Comparison of ENCODE assay signal across 8 cellular contexts in genomic region chr15:52018693-52019393, GRCh38. TPM values are rescaled to one million over a fixed set of nuclear protein-coding genes. Genes with fewer than 3 reads are reported as not detected.
DNase-seq lines count a peak whose midpoint lies in the region; TF ChIP-seq lines count a peak whose summit lies in the region.

MAPK6 (plus strand) TSS chr15:52019219; CDS start chr15:52046461, 27,242 bp downstream.

- H3K36me3 ChIP-seq in H7 (replicated peaks; ENCODE audit: control insufficient read depth, insufficient read depth, low read length) (no peaks in the 10 kb centered on the region), SJSA1 (peaks cover 9% of the 10 kb centered on the region), neutrophil (no peaks in the 10 kb centered on the region)

- peak; percentile 32 for TF ChIP-seq CTCF in neutrophil (IDR thresholded peaks at IDR 0.05)
- TF ChIP-seq CTCF in subcutaneous adipose tissue (IDR thresholded peaks at IDR 0.05; ENCODE audit: low read depth) = no peak

- H3K9me3 ChIP-seq in SJSA1 (replicated peaks) (no peaks in the 10 kb centered on the region), neutrophil (no peaks in the 10 kb centered on the region)

- DNase-seq in G401 (ENCODE audit: low spot score) = peak; percentile 92
- peak; percentile 99 for DNase-seq in H7
- DNase-seq in M059J (ENCODE audit: low read depth) = peak; percentile 86
- peak; percentile 92 to 99 for DNase-seq in SJSA1 (ENCODE audit: low read depth in 1 of 2, low spot score in 2 of 2)
- DNase-seq in activated naive CD4-positive, alpha-beta T cell (lab: John Stamatoyannopoulos, UW) = peak; percentile 83 to 92 (median 86)
- DNase-seq in foreskin melanocyte = peak; percentile 89

- H3K4me3 ChIP-seq in H7 (ENCODE audit: insufficient read depth, low read depth, low read length) = peak within 1 kb of the TSS; percentile 90
- H3K4me3 ChIP-seq in SJSA1 = peak within 1 kb of the TSS; percentile 85
- H3K4me3 ChIP-seq in neutrophil (ENCODE audit: low read depth in 1 of 2, low read length in 1 of 2) = peak within 1 kb of the TSS; percentile 70 to 76

- H3K4me1 ChIP-seq in SJSA1 (replicated peaks) (peaks cover 23% of the 10 kb centered on the region), neutrophil (ENCODE audit: control insufficient read depth in 1 of 2, insufficient read depth in 1 of 2, low read depth in 1 of 2, low read length in 1 of 2) (peaks cover 33 to 38% of the 10 kb centered on the region in 2 experiments)

- in situ Hi-C loops in G401 (cut with HindIII; ENCODE audit: low sequenced_read_pairs) = no loop called here

- H3K27ac ChIP-seq in SJSA1 (peak within 1 kb of the TSS; percentile 93), neutrophil (peak within 1 kb of the TSS; percentile 90)

- H3K27me3 ChIP-seq in H7 (ENCODE audit: control insufficient read depth, insufficient read depth, low read length) (no peaks in the 10 kb centered on the region), SJSA1 (replicated peaks) (no peaks in the 10 kb centered on the region), neutrophil (peaks cover 8% of the 10 kb centered on the region)

RNA-seq across cellular contexts. Expression of gene MAPK6, which starts in this region (rescaled TPM):
- total RNA-seq in G401 (2014; rRNA removed; shearing (Covaris generic)) = 51.4 and 70.7 TPM in 2 replicates
- total RNA-seq in H7 (2014; rRNA removed; shearing (Covaris generic)) = 77.0 and 83.7 TPM in 2 replicates
- 65.2 and 71.6 TPM in 2 replicates for total RNA-seq in M059J (2014; rRNA removed; shearing (Covaris generic))
- 26.0 and 56.9 TPM in 2 replicates for total RNA-seq in SJSA1 (2014; rRNA removed; shearing (Covaris generic))
- total RNA-seq in subcutaneous adipose tissue = 10 to 100 TPM; 14.1 to 34.6 (median 22.3) TPM

Comparison
In these comparisons a context has a peak if more than half of its experiments do, and no peak if none do; other contexts are left out.
1. Peak in every context shown above with its lines: DNase-seq, H3K4me3 ChIP-seq and H3K27ac ChIP-seq.